9 cellular contexts compared by ENCODE assay signal in the genomic region with DNA sequence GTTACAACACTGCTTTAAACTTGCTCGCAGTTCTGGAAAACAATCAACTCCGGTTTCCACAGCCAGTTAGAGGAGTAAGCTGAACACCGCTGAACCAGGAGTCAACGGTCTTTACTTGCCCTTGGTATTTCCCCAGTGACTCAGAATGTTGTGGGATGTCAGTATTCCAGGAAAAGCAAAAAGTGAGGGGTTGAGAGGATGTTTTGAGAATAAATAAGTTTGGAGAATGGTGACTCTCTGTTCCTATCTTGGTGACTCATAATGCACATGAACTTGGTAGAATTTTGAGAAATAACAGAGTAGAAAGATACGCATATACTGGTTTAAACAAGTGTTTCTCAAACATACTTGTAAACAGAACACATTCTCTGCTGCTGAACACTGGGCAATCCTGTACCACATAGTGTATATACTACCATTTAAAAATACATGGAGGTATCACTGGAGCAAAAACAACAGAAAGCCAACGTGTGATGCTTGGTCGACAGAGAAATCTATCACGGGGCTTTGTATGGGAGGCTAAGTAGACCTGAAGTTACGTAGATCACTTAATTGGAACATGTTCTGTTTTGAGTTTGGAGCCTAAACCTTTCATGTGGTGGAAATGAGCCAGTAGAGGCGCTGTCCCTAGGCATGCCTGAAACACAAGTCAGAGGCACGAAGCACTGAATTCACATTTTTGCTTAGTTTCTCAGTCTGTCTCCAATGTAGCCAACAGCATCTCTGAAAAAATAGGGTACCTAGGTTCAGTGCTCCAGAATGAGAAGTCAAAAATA.
A peak's percentile ranks its signal among the peaks of the same experiment; 100 is the strongest.
DNase-seq lines count a peak whose midpoint lies in the region; ATAC-seq and TF ChIP-seq lines count a peak whose summit lies in the region.
"Had no signal": no experiment of that assay in that cellular context is flagged by ENCODE, and none has a peak within 500 bp of the region (broad histone marks: within the 10 kb centered on the region; RNA-seq: fewer than 3 reads in every experiment).

No MANE protein-coding gene starts in this region.

- peak overlapping the region; percentile 15 for H3K27ac Mint-ChIP-seq in Calu3 (ENCODE audit: unreplicated experiment)
- H3K27ac Mint-ChIP-seq in naive thymus-derived CD8-positive, alpha-beta T cell = no peak overlapping the region

- peak overlapping the region; percentile 6; the same call in 1 of the 2 replicates for H3K4me2 ChIP-seq in PC-9

- H3K4me1 Mint-ChIP-seq in Calu3 (ENCODE audit: low read depth, unreplicated experiment) = peaks cover 9% of the 10 kb centered on the region
- H3K4me1 Mint-ChIP-seq in naive thymus-derived CD8-positive, alpha-beta T cell = no peaks in the 10 kb centered on the region

- H3K9me3 Mint-ChIP-seq in Calu3 (ENCODE audit: low read depth, unreplicated experiment) = no peaks in the 10 kb centered on the region
- H3K9me3 Mint-ChIP-seq in naive thymus-derived CD8-positive, alpha-beta T cell = no peaks in the 10 kb centered on the region

- ATAC-seq in esophagus mucosa (peak; percentile 89), HG03521 (IDR thresholded peaks at IDR 0.05; ENCODE audit: unreplicated experiment) (no peak)
- ATAC-seq in naive thymus-derived CD8-positive, alpha-beta T cell = no peak

- no peaks in the 10 kb centered on the region for H3K9me3 ChIP-seq in PC-9 (ENCODE audit: insufficient read depth, low read depth)

- peak overlapping the region; percentile 33; the same call in 1 of the 2 replicates for H3K27ac ChIP-seq in PC-9

- no peak overlapping the region for H2AFZ ChIP-seq in PC-9

- H3K36me3 ChIP-seq in PC-9 (ENCODE audit: low read depth) = no peaks in the 10 kb centered on the region

- 0 out of 2 replicates have a peak, but pooled peaks cover 5% of the 10 kb centered on the region for H3K4me1 ChIP-seq in PC-9 (replicated peaks; ENCODE audit: insufficient read depth)

- no peaks in the 10 kb centered on the region for H4K20me1 ChIP-seq in PC-9 (ENCODE audit: insufficient read depth)

- no peak overlapping the region for H3K4me3 Mint-ChIP-seq in Calu3 (ENCODE audit: low read depth, unreplicated experiment)
- H3K4me3 Mint-ChIP-seq in naive thymus-derived CD8-positive, alpha-beta T cell = no peak overlapping the region

- H3K4me3 ChIP-seq in PC-9 = no peak overlapping the region

- POLR2A ChIA-PET in PC-9 (lab: Charles Lee; ENCODE audit: unreplicated experiment) = no interaction called here
- POLR2A ChIA-PET in naive thymus-derived CD8-positive, alpha-beta T cell (lab: Charles Lee) = no interaction called here

- CTCF ChIA-PET in Calu3 (lab: Charles Lee) (no interaction called here), PC-9 (lab: Charles Lee) (no interaction called here)

- H3K36me3 Mint-ChIP-seq in Calu3 (ENCODE audit: insufficient read depth, unreplicated experiment) = no peaks in the 10 kb centered on the region
- H3K36me3 Mint-ChIP-seq in naive thymus-derived CD8-positive, alpha-beta T cell = no peaks in the 10 kb centered on the region

- H3K9me2 ChIP-seq in PC-9 (ENCODE audit: insufficient read depth) = no peaks in the 10 kb centered on the region

- TF ChIP-seq CTCF in Calu3 (IDR thresholded peaks at IDR 0.05; ENCODE audit: unreplicated experiment) (no peak), PC-9 (conservative IDR thresholded peaks at IDR 0.05) (no peak)

- BruUV-seq in Calu3 (replicated peaks; lab: Mats Ljungman, UMichigan) = no TSS peak
- BruUV-seq in PC-9 (replicated peaks; lab: Mats Ljungman, UMichigan) = no TSS peak

- peaks cover 8% of the 10 kb centered on the region; the same call in 1 of the 2 replicates for H3F3A ChIP-seq in PC-9 (ENCODE audit: insufficient read depth, low read depth)

- no peaks in the 10 kb centered on the region for H3K27me3 ChIP-seq in PC-9 (ENCODE audit: insufficient read depth, low read depth)

- no peak for DNase-seq in Calu3
- DNase-seq in PC-9 = peak in 1 of 2 experiments; percentile 24
- peak; percentile 97 for DNase-seq in non-pigmented ciliary epithelial cell (ENCODE audit: low read depth)
- DNase-seq in effector CD4-positive, alpha-beta T cell = no peak
- no peak for DNase-seq in naive thymus-derived CD8-positive, alpha-beta T cell
- DNase-seq in NCI-H2081 treated with DMSO at 0.1 percent for 48 hours (lab: John Stamatoyannopoulos, UW) = no peak
- DNase-seq: NCI-H187 treated with DMSO at 0.1 percent for 48 hours had no signal

- no peaks in the 10 kb centered on the region for H3K27me3 Mint-ChIP-seq in Calu3 (ENCODE audit: unreplicated experiment)
- peaks cover 0 to 5% (median 0%) of the 10 kb centered on the region in 5 donors for H3K27me3 Mint-ChIP-seq in naive thymus-derived CD8-positive, alpha-beta T cell

- H3K79me2 ChIP-seq in PC-9 (ENCODE audit: low read depth) = no peaks in the 10 kb centered on the region

- intact Hi-C loops in Calu3 (cut with micrococcal nuclease; ENCODE audit: unreplicated experiment) = no loop called here
- intact Hi-C loops in PC-9 (cut with micrococcal nuclease; ENCODE audit: unreplicated experiment) = no loop called here
